15 cellular contexts compared by ENCODE assay signal in genomic region chr7:46580756-46581155, GRCh38.
DNase-seq lines count a peak whose midpoint lies in the region; ATAC-seq and TF ChIP-seq lines count a peak whose summit lies in the region.
"Had no signal": no experiment of that assay in that cellular context is flagged by ENCODE, and none has a peak within 500 bp of the region (broad histone marks: within the 10 kb centered on the region; RNA-seq: fewer than 3 reads in every experiment).

No MANE protein-coding gene starts in this region.

- ATAC-seq in HG03196 (IDR thresholded peaks at IDR 0.05; ENCODE audit: unreplicated experiment), result no peak
- ATAC-seq: CD8-positive, alpha-beta T cell; HepG2 had no signal

- DNase-seq in AG10803 (ENCODE audit: low read depth), result peak; percentile 45
- DNase-seq in GM04503 (ENCODE audit: low read depth), result peak; percentile 39
- DNase-seq in left kidney (ENCODE audit: low read depth, low spot score), result peak; percentile 54
- peak; percentile 67 for DNase-seq in retina
- no peak for DNase-seq in cerebellum (ENCODE audit: low spot score)
- no peak for DNase-seq in DMS53 (lab: John Stamatoyannopoulos, UW)
- DNase-seq: 8988T; CD8-positive, alpha-beta T cell; COR-L47; DMS153; DND-41; GDM1 had no signal

- no peak overlapping the region for H3K4me3 ChIP-seq in AG10803 (ENCODE audit: low read length)
- H3K4me3 ChIP-seq: HAP-1 had no signal

- TF ChIP-seq CTCF in AG10803 (conservative IDR thresholded peaks at IDR 0.05; ENCODE audit: low read length), result no peak

Comparison
In these comparisons a context has a peak if more than half of its experiments do, and no peak if none do; other contexts are left out.
1. DNase-seq: peak in AG10803 (single experiment), GM04503 (single experiment), left kidney (single experiment) and retina (single experiment); none in cerebellum (single experiment) and DMS53 (single experiment).